Comparison of ENCODE assay signal across 8 cellular contexts in the genomic region with DNA sequence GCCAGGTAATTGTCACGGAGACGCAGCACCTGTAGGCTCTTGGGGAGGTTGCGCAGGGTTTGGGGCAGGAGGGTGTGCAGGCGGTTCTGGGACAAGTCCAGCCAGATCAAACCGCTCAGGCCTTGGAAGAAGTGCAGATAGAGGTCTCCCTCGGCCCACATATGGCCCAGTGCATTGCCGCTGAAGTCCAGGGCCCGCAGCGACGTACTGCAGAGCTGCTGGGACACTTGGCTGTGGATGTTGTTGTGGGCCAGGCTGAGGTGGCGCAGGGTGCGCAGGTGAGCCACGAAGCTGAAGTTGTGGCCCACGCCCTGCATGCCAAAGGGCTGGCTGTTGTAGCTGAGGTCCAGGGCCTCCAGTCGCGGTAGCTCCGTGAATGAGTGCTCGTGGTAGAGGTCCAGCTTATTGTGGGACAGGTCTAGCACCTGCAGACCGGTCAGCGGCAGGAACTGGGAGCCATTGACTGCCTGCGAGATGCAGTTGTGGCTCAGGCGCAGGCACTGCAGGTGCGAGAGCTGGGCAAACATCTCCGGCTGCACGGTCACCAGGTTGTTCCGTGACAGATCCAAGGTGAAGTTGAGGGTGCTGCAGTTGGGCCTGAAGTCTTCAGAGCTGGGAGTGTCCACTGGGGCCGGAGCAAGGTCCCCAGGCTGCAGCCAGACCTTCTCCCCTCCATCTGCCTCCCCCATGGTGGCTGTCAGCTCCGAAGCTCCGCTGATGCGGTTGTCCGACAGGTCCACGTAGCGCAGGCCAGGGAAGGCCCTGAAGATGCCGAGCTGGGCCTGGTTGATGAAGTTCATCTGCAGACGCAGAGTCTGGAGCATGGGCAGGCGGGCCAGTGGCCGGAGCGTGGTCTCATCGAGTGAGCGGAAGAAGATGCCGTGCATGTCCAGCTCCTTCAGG. TPM values are rescaled to one million over a fixed set of nuclear protein-coding genes. Genes with fewer than 3 reads are reported as not detected.
DNase-seq lines count a peak whose midpoint lies in the region; ATAC-seq and TF ChIP-seq lines count a peak whose summit lies in the region.
"Had no signal": no experiment of that assay in that cellular context is flagged by ENCODE, and none has a peak within 500 bp of the region (broad histone marks: within the 10 kb centered on the region; RNA-seq: fewer than 3 reads in every experiment).

No MANE protein-coding gene starts in this region.

- peaks cover 94% of the 10 kb centered on the region for H3K4me1 Mint-ChIP-seq in CD4-positive, alpha-beta T cell (ENCODE audit: low read depth)
- H3K4me1 Mint-ChIP-seq in endodermal cell = peaks cover 6% of the 10 kb centered on the region

- WGBS in endodermal cell (ENCODE audit: insufficient coverage in 1 of 2, insufficient read length in 1 of 2), 2 experiments = 90 to 93% methylated on average over 35 to 41 of the region's 41 CpGs

- peak overlapping the region; percentile 82 for H3K4me3 Mint-ChIP-seq in CD4-positive, alpha-beta T cell
- no peak overlapping the region for H3K4me3 Mint-ChIP-seq in endodermal cell

- H3K4me3 ChIP-seq in RWPE2 (ENCODE audit: severe bottlenecking) (no peak overlapping the region), endodermal cell (ENCODE audit: low read length) (no peak overlapping the region)
- H3K4me3 ChIP-seq: adrenal gland had no signal

- H3K9me3 Mint-ChIP-seq in CD4-positive, alpha-beta T cell = no peaks in the 10 kb centered on the region
- H3K9me3 Mint-ChIP-seq in endodermal cell = no peaks in the 10 kb centered on the region

- intact Hi-C loops in CD4-positive, alpha-beta T cell (cut with DNase I, micrococcal nuclease) = loop anchor here (1.0 to 5.0 kb wide), 2 partner anchors 16 to 225 kb away; a partner anchor contains a TSS

- no peak for ATAC-seq in CD4-positive, alpha-beta T cell (ENCODE audit: poor library complexity)
- ATAC-seq in RWPE2 (ENCODE audit: low read depth) = no peak

- H3K36me3 ChIP-seq in RWPE2 (ENCODE audit: low read depth) = no peaks in the 10 kb centered on the region
- H3K36me3 ChIP-seq in endodermal cell (ENCODE audit: control insufficient read depth, insufficient read depth, low read length) = no peaks in the 10 kb centered on the region
- H3K36me3 ChIP-seq: adrenal gland had no signal

- H3K27me3 Mint-ChIP-seq in CD4-positive, alpha-beta T cell = no peaks in the 10 kb centered on the region
- no peaks in the 10 kb centered on the region for H3K27me3 Mint-ChIP-seq in endodermal cell (ENCODE audit: insufficient read depth)

- no peak for DNase-seq in CD4-positive, alpha-beta T cell
- peak; percentile 68 for DNase-seq in RWPE2 (ENCODE audit: low spot score)
- DNase-seq in endodermal cell = peak; percentile 42
- no peak for DNase-seq in NK-92 (lab: John Stamatoyannopoulos, UW; ENCODE audit: unreplicated experiment)
- DNase-seq in midbrain (lab: John Stamatoyannopoulos, UW) = no peak
- DNase-seq in AG20443 (ENCODE audit: low spot score) = no peak
- DNase-seq: adrenal gland had no signal

- CTCF ChIA-PET in CD4-positive, alpha-beta T cell (lab: Charles Lee) = interaction anchor here (0.9 to 4.3 kb wide), 4 partner anchors 9 to 117 kb away, joined by 4 to 49 read pairs (median 16); no protein-coding TSS in a partner anchor

- peak overlapping the region; percentile 89 for H3K27ac Mint-ChIP-seq in CD4-positive, alpha-beta T cell
- no peak overlapping the region for H3K27ac Mint-ChIP-seq in endodermal cell

- H3K36me3 Mint-ChIP-seq in CD4-positive, alpha-beta T cell (ENCODE audit: low read depth) = peaks cover 9% of the 10 kb centered on the region
- H3K36me3 Mint-ChIP-seq in endodermal cell (ENCODE audit: low read depth) = no peaks in the 10 kb centered on the region

- H3K9me3 ChIP-seq in CD4-positive, alpha-beta T cell (ENCODE audit: control insufficient read depth, low read length) = no peaks in the 10 kb centered on the region
- H3K9me3 ChIP-seq in RWPE2 (ENCODE audit: severe bottlenecking) (no peaks in the 10 kb centered on the region), endodermal cell (ENCODE audit: control insufficient read depth, low read length) (no peaks in the 10 kb centered on the region)
- H3K9me3 ChIP-seq: adrenal gland had no signal

- H3K27ac ChIP-seq in CD4-positive, alpha-beta T cell (ENCODE audit: low read depth, low read length) = no peak overlapping the region
- H3K27ac ChIP-seq in RWPE2 (ENCODE audit: poor library complexity, severe bottlenecking) (no peak overlapping the region), endodermal cell (ENCODE audit: low read depth, low read length) (no peak overlapping the region)
- H3K27ac ChIP-seq: adrenal gland had no signal

- POLR2A ChIA-PET in CD4-positive, alpha-beta T cell (lab: Charles Lee) = interaction anchor here (0.6 to 8.6 kb wide), 19 partner anchors 9 to 226 kb away, joined by 3 to 74 read pairs (median 5); a partner anchor contains a TSS

- TF ChIP-seq CTCF in CD4-positive, alpha-beta T cell (IDR thresholded peaks at IDR 0.05) = no peak
- TF ChIP-seq CTCF in RWPE2 (IDR thresholded peaks at IDR 0.05; ENCODE audit: poor library complexity, severe bottlenecking) (no peak), endodermal cell (conservative IDR thresholded peaks at IDR 0.05) (no peak)

- H3K4me1 ChIP-seq in RWPE2 (ENCODE audit: insufficient read depth, poor library complexity, severe bottlenecking) (peaks cover 8% of the 10 kb centered on the region), endodermal cell (ENCODE audit: control insufficient read depth, insufficient read depth, low read length) (peaks cover 8% of the 10 kb centered on the region)

- no peak overlapping the region for H3K9ac ChIP-seq in endodermal cell (ENCODE audit: extremely low read depth, low read length, poor library complexity, severe bottlenecking)

- H3K27me3 ChIP-seq in CD4-positive, alpha-beta T cell (ENCODE audit: control insufficient read depth, insufficient read depth, low read length) = no peaks in the 10 kb centered on the region
- H3K27me3 ChIP-seq in RWPE2 (ENCODE audit: insufficient read depth, poor library complexity, severe bottlenecking) (no peaks in the 10 kb centered on the region), endodermal cell (ENCODE audit: control insufficient read depth, insufficient read depth, low read length, poor library complexity, severe bottlenecking) (no peaks in the 10 kb centered on the region)
- H3K27me3 ChIP-seq: adrenal gland had no signal

RNA-seq across cellular contexts. Expression of a gene that starts 2.9 kb away (rescaled TPM):
- total RNA-seq in CD4-positive, alpha-beta T cell = under 1 TPM; 0.08 to 0.17 TPM
- under 1 TPM in 1 of 2 donors, not detected in 1; 0.11 TPM for total RNA-seq in endodermal cell
- polyA plus RNA-seq in endodermal cell (2013, experiment 1 of 2) = 0.18 TPM
- polyA plus RNA-seq in endodermal cell (2013, experiment 2 of 2) = 0.17 TPM
- total RNA-seq: pulmonary artery endothelial cell had no signal

RNA-seq across cellular contexts. Expression of a gene that starts 16.4 kb away (rescaled TPM):
- 10 to 100 TPM; 17.4 to 21.7 TPM for total RNA-seq in CD4-positive, alpha-beta T cell
- 10 to 100 TPM; 40.7 to 41.9 TPM for total RNA-seq in endodermal cell
- 32.6 TPM for polyA plus RNA-seq in endodermal cell (2013, experiment 1 of 2)
- polyA plus RNA-seq in endodermal cell (2013, experiment 2 of 2) = 27.3 TPM

RNA-seq across cellular contexts. Expression of a gene that starts 23.0 kb away (rescaled TPM):
- total RNA-seq in CD4-positive, alpha-beta T cell = 10 to 100 TPM; 36.7 to 40.2 TPM
- total RNA-seq in endodermal cell = 1 to 10 TPM; 6.7 to 6.8 TPM
- 4.8 TPM for polyA plus RNA-seq in endodermal cell (2013, experiment 1 of 2)
- 3.8 TPM for polyA plus RNA-seq in endodermal cell (2013, experiment 2 of 2)

RNA-seq across cellular contexts. Expression of a gene that starts 24.6 kb away (rescaled TPM):
- 1 to 10 TPM; 6.0 to 7.0 TPM for total RNA-seq in CD4-positive, alpha-beta T cell
- total RNA-seq in endodermal cell = 10 to 100 TPM; 33.6 to 50.1 TPM
- 49.3 TPM for polyA plus RNA-seq in endodermal cell (2013, experiment 1 of 2)
- 41.2 TPM for polyA plus RNA-seq in endodermal cell (2013, experiment 2 of 2)

RNA-seq across cellular contexts. Expression of a gene that starts 55.9 kb away (rescaled TPM):
- 100 to 1,000 TPM; 114 TPM for total RNA-seq in CD4-positive, alpha-beta T cell
- 10 to 100 TPM; 78.4 to 84.2 TPM for total RNA-seq in endodermal cell
- polyA plus RNA-seq in endodermal cell (2013, experiment 1 of 2) = 95.1 TPM
- polyA plus RNA-seq in endodermal cell (2013, experiment 2 of 2) = 88.3 TPM

Comparison
In these comparisons a context has a peak if more than half of its experiments do, and no peak if none do; other contexts are left out.
1. DNase-seq: peak in RWPE2 (single experiment) and endodermal cell (single experiment); none in CD4-positive, alpha-beta T cell (0 of 10), NK-92 (single experiment), midbrain (single experiment) and AG20443 (single experiment).
2. RNA of a gene that starts 23.0 kb away (total RNA-seq): 36.7 to 40.2 TPM in CD4-positive, alpha-beta T cell; 6.7 to 6.8 TPM in endodermal cell; every median in the first group is over 4 times any median in the second.